10 cellular contexts compared by ENCODE assay signal in the genomic region with DNA sequence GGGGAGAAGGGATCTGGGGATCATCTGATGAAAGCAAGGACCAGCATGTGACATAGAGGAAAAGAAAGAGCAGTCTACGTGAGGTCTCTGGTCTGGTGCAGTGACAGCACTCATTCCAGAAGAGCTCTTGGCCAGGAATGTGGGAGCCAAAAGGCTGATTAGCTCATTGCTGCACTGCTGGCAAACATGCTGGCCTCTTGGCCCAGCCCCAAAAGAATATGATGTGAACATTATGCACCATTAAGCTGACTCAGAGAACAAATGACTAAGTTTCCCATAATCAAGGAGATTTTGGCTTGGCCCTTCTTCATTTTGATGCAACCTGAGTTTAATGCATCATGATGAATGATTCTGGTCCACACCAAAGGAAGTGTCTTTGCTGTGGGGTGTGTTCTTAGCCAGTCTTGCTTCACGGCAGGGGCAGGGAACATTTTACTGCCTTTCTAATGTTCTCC.
DNase-seq lines count a peak whose midpoint lies in the region; ATAC-seq and TF ChIP-seq lines count a peak whose summit lies in the region.
"Had no signal": no experiment of that assay in that cellular context is flagged by ENCODE, and none has a peak within 500 bp of the region (broad histone marks: within the 10 kb centered on the region; RNA-seq: fewer than 3 reads in every experiment).

No MANE protein-coding gene starts in this region.

- no peaks in the 10 kb centered on the region for H3K4me1 ChIP-seq in muscle layer of duodenum (ENCODE audit: control insufficient read depth in 1 of 2, insufficient read depth in 2 of 2, low read length in 2 of 2)
- H3K4me1 ChIP-seq: vagina had no signal

- peak; percentile 35 for DNase-seq in Ammon's horn (ENCODE audit: low spot score)
- peak; percentile 90 for DNase-seq in cerebellar cortex (ENCODE audit: low spot score)
- DNase-seq in GM19240 (ENCODE audit: insufficient read length, low spot score) = no peak
- DNase-seq in SIG-M5 (lab: John Stamatoyannopoulos, UW) = no peak
- DNase-seq in GM13976 (ENCODE audit: low spot score) = no peak
- DNase-seq: RPMI8226 had no signal

- H3K27me3 ChIP-seq in muscle layer of duodenum (ENCODE audit: low read depth, low read length) = no peaks in the 10 kb centered on the region
- H3K27me3 ChIP-seq: vagina had no signal

- H3K27ac ChIP-seq in muscle layer of duodenum (ENCODE audit: low read length) = peak overlapping the region; percentile 68
- H3K27ac ChIP-seq: vagina had no signal

- ATAC-seq in GM18873 (IDR thresholded peaks at IDR 0.05; ENCODE audit: low FRiP score, unreplicated experiment) = no peak

- H3K36me3 ChIP-seq in muscle layer of duodenum (ENCODE audit: control insufficient read depth in 1 of 2, insufficient read depth in 2 of 2, low read length in 2 of 2) = no peaks in the 10 kb centered on the region
- H3K36me3 ChIP-seq: vagina had no signal

- TF ChIP-seq RAD21 in Ishikawa (IDR thresholded peaks at IDR 0.05; ENCODE audit: low read depth) = no peak

- no peaks in the 10 kb centered on the region for H3K9me3 ChIP-seq in muscle layer of duodenum (ENCODE audit: control insufficient read depth in 1 of 2, low read length in 2 of 2)
- H3K9me3 ChIP-seq: vagina had no signal

- in situ Hi-C loops in GM13976 (cut with MboI; ENCODE audit: low sequenced_read_pairs, unreplicated experiment) = no loop called here

- TF ChIP-seq EP300 in Ishikawa (IDR thresholded peaks at IDR 0.05; ENCODE audit: borderline replicate concordance) = no peak

- no peak for TF ChIP-seq CTCF in GM13976 (IDR thresholded peaks at IDR 0.05; ENCODE audit: borderline replicate concordance, control extremely low read depth, extremely low read depth, insufficient read depth, missing control alignments)

- H3K4me3 ChIP-seq in muscle layer of duodenum (ENCODE audit: low read depth in 1 of 2, low read length in 2 of 2) = no peak overlapping the region
- H3K4me3 ChIP-seq: vagina had no signal

TF ChIP-seq in Ishikawa, 13 proteins besides CTCF, POLR2A, EP300 and RAD21:
- 0 out of 2 replicates have a peak, but pooled peaks have one; percentile 27 for TF ChIP-seq NFIC (IDR thresholded peaks at IDR 0.05)
- no peak for TF ChIP-seq CREB1 (IDR thresholded peaks at IDR 0.05; ENCODE audit: low read depth)
TF ChIP-seq in Ishikawa: peak in this region for 1.

Comparison
In these comparisons a context has a peak if more than half of its experiments do, and no peak if none do; other contexts are left out.
1. DNase-seq: peak in Ammon's horn (single experiment) and cerebellar cortex (single experiment); none in GM19240 (single experiment), SIG-M5 (single experiment) and GM13976 (single experiment).